8 cellular contexts compared by ENCODE assay signal in genomic region chr1:32246888-32247273, GRCh38. TPM values are rescaled to one million over a fixed set of nuclear protein-coding genes. Genes with fewer than 3 reads are reported as not detected.
DNase-seq lines count a peak whose midpoint lies in the region; ATAC-seq and TF ChIP-seq lines count a peak whose summit lies in the region.

Gene FAM167B (plus strand): TSS chr1:32247222. CDS start chr1:32247422, 200 bp downstream.

- ATAC-seq in left cardiac atrium (peak; percentile 45 to 60), HG02840 (IDR thresholded peaks at IDR 0.05; ENCODE audit: low FRiP score, unreplicated experiment) (no peak)
- ATAC-seq in stimulated activated effector memory CD8-positive, alpha-beta T cell treated with anti-CD3 and anti-CD28 coated beads, Interleukin-12 subunit alpha, Interleukin-12 subunit beta, amount 100 ng/mL, for 72 hours: no peak

- no peak within 1 kb of the TSS for H2BK20ac ChIP-seq in H9 (ENCODE audit: low read depth, low read length, poor library complexity, severe bottlenecking)

- peak within 1 kb of the TSS; percentile 23 to 65 (median 39); a peak in 3 of 7 replicates for H3K27ac Mint-ChIP-seq in H9
- peak within 1 kb of the TSS; percentile 95 for H3K27ac Mint-ChIP-seq in activated naive CD8-positive, alpha-beta T cell
- H3K27ac Mint-ChIP-seq in stimulated activated effector memory CD8-positive, alpha-beta T cell treated with anti-CD3 and anti-CD28 coated beads, Interleukin-12 subunit alpha, Interleukin-12 subunit beta, amount 100 ng/mL, for 72 hours: peak within 1 kb of the TSS; percentile 96

- intact Hi-C loops in left cardiac atrium (cut with DNase I): loop anchor here in 1 of 2 donors (10.0 kb wide), 1 partner anchor 48 kb away; the partner anchor contains the start of gene HDAC1

- H2BK12ac ChIP-seq in H9 (ENCODE audit: insufficient read length, low read depth, low read length): no peak within 1 kb of the TSS

- peaks cover 6% of the 10 kb centered on the region for H3K27me3 Mint-ChIP-seq in H9 (ENCODE audit: low read depth)
- no peaks in the 10 kb centered on the region for H3K27me3 Mint-ChIP-seq in activated naive CD8-positive, alpha-beta T cell

- no peak within 1 kb of the TSS for H4K8ac ChIP-seq in H9 (replicated peaks; ENCODE audit: insufficient read length, low read depth, low read length)

- H3K23me2 ChIP-seq in H9 (ENCODE audit: insufficient read length, low read depth, low read length, poor library complexity, severe bottlenecking): no peaks in the 10 kb centered on the region

- no peak within 1 kb of the TSS for H2AFZ ChIP-seq in H9 (ENCODE audit: low read length)

- no peak within 1 kb of the TSS for H3K14ac ChIP-seq in H9 (ENCODE audit: insufficient read depth, low read length)

- H3K27me3 ChIP-seq in H9 (ENCODE audit: insufficient read depth, low read length): no peaks in the 10 kb centered on the region

- H3K36me3 Mint-ChIP-seq in H9 (ENCODE audit: insufficient read depth in 1 of 3, low read depth in 3 of 3): no peaks in the 10 kb centered on the region
- peaks cover 2% of the 10 kb centered on the region for H3K36me3 Mint-ChIP-seq in activated naive CD8-positive, alpha-beta T cell
- H3K36me3 Mint-ChIP-seq in stimulated activated effector memory CD8-positive, alpha-beta T cell treated with anti-CD3 and anti-CD28 coated beads, Interleukin-12 subunit alpha, Interleukin-12 subunit beta, amount 100 ng/mL, for 72 hours: peaks cover 23% of the 10 kb centered on the region

- no CpG with 5 or more reads among the region's 3 CpGs for WGBS in H9 (ENCODE audit: extremely low coverage, insufficient read length, low lambda C conversion rate)

- TF ChIP-seq CTCF in H9 (conservative IDR thresholded peaks at IDR 0.05): no peak

- H2BK120ac ChIP-seq in H9 (ENCODE audit: low read depth, low read length, poor library complexity, severe bottlenecking): no peak within 1 kb of the TSS

- no peak within 1 kb of the TSS for H3K27ac ChIP-seq in H9 (ENCODE audit: insufficient read length, low read depth, low read length)

- no peak within 1 kb of the TSS for H4K5ac ChIP-seq in H9 (ENCODE audit: insufficient read length, low read depth, low read length)

- no peak within 1 kb of the TSS for H3K4me2 ChIP-seq in H9 (ENCODE audit: insufficient read depth, insufficient read length, low read length)

- H3K18ac ChIP-seq in H9 (ENCODE audit: insufficient read length, low read depth, low read length): no peak within 1 kb of the TSS

- no peak within 1 kb of the TSS for H3K56ac ChIP-seq in H9 (ENCODE audit: insufficient read length, low read depth, low read length)

- no peak within 1 kb of the TSS for H3K9ac ChIP-seq in H9 (ENCODE audit: extremely low read depth, insufficient read length, low read length)

- H2BK15ac ChIP-seq in H9 (ENCODE audit: low read depth, low read length): no peak within 1 kb of the TSS

- no peak within 1 kb of the TSS for H3K4ac ChIP-seq in H9 (ENCODE audit: low read depth, low read length)

- H3K4me1 ChIP-seq in H9 (ENCODE audit: insufficient read depth, low read length): peaks cover 4% of the 10 kb centered on the region; the same call in 1 of the 2 replicates

- peaks cover 28 to 34% of the 10 kb centered on the region in 2 experiments for H3K4me1 Mint-ChIP-seq in H9
- H3K4me1 Mint-ChIP-seq in activated naive CD8-positive, alpha-beta T cell (ENCODE audit: low read depth): peaks cover 53% of the 10 kb centered on the region
- peaks cover 57% of the 10 kb centered on the region for H3K4me1 Mint-ChIP-seq in stimulated activated effector memory CD8-positive, alpha-beta T cell treated with anti-CD3 and anti-CD28 coated beads, Interleukin-12 subunit alpha, Interleukin-12 subunit beta, amount 100 ng/mL, for 72 hours

- DNase-seq in H9 (no peak), left cardiac atrium (peak; percentile 72), AML-193 (lab: John Stamatoyannopoulos, UW) (no peak), SW 1271 (lab: John Stamatoyannopoulos, UW) (no peak)
- DNase-seq in stimulated activated effector memory CD8-positive, alpha-beta T cell treated with anti-CD3 and anti-CD28 coated beads, Interleukin-12 subunit alpha, Interleukin-12 subunit beta, amount 100 ng/mL, for 72 hours (ENCODE audit: low spot score in 2 of 2): no peak
- DNase-seq in activated CD4-positive, CD25-positive, alpha-beta regulatory T cell treated with anti-CD3 and anti-CD28 coated beads, Interleukin-2, amount 50 U/mL, for 72 hours: no peak

- H2BK5ac ChIP-seq in H9 (ENCODE audit: insufficient read length, low read length): no peak within 1 kb of the TSS

- H4K91ac ChIP-seq in H9 (ENCODE audit: insufficient read length, low read depth, low read length): no peak within 1 kb of the TSS

- H3K9me3 ChIP-seq in H9 (ENCODE audit: control insufficient read depth, low read depth, low read length): no peaks in the 10 kb centered on the region

- H2AK5ac ChIP-seq in H9 (ENCODE audit: insufficient read length, low read length): no peak within 1 kb of the TSS

- H4K20me1 ChIP-seq in H9 (ENCODE audit: control insufficient read depth, insufficient read depth, insufficient read length): no peaks in the 10 kb centered on the region

- no peaks in the 10 kb centered on the region for H3K9me3 Mint-ChIP-seq in H9
- no peaks in the 10 kb centered on the region for H3K9me3 Mint-ChIP-seq in activated naive CD8-positive, alpha-beta T cell (ENCODE audit: low read depth)
- H3K9me3 Mint-ChIP-seq in stimulated activated effector memory CD8-positive, alpha-beta T cell treated with anti-CD3 and anti-CD28 coated beads, Interleukin-12 subunit alpha, Interleukin-12 subunit beta, amount 100 ng/mL, for 72 hours: no peaks in the 10 kb centered on the region

- H3T11ph ChIP-seq in H9 (ENCODE audit: low read length): no peak within 1 kb of the TSS

- H3K4me3 Mint-ChIP-seq in H9: peak within 1 kb of the TSS in 1 of 2 experiments; percentile 47; a peak in 2 of 5 replicates
- H3K4me3 Mint-ChIP-seq in activated naive CD8-positive, alpha-beta T cell: peak within 1 kb of the TSS; percentile 69
- peak within 1 kb of the TSS; percentile 95 for H3K4me3 Mint-ChIP-seq in stimulated activated effector memory CD8-positive, alpha-beta T cell treated with anti-CD3 and anti-CD28 coated beads, Interleukin-12 subunit alpha, Interleukin-12 subunit beta, amount 100 ng/mL, for 72 hours

- H3K79me1 ChIP-seq in H9 (ENCODE audit: insufficient read depth, low read depth, low read length, poor library complexity, severe bottlenecking): no peaks in the 10 kb centered on the region

- H3K23ac ChIP-seq in H9 (ENCODE audit: insufficient read length, low read depth, low read length): no peak within 1 kb of the TSS

- no peaks in the 10 kb centered on the region for H3K79me2 ChIP-seq in H9 (ENCODE audit: insufficient read depth, low read length)

RNA-seq across cellular contexts. Expression of gene FAM167B, which starts in this region (rescaled TPM):
- total RNA-seq in H9 (2021): 1.5 and 2.1 TPM in 2 replicates
- 1 to 10 TPM; 5.5 to 9.8 TPM for total RNA-seq in left cardiac atrium

Comparison
In these comparisons a context has a peak if more than half of its experiments do, and no peak if none do; other contexts are left out.
1. H3K27ac Mint-ChIP-seq: peak in every context shown above with its lines; median percentile 96 in stimulated activated effector memory CD8-positive, alpha-beta T cell treated with anti-CD3 and anti-CD28 coated beads, Interleukin-12 subunit alpha, Interleukin-12 subunit beta, amount 100 ng/mL, for 72 hours; 95 in activated naive CD8-positive, alpha-beta T cell; 39 in H9.
2. ATAC-seq: peak in left cardiac atrium (2 of 2); none in stimulated activated effector memory CD8-positive, alpha-beta T cell treated with anti-CD3 and anti-CD28 coated beads, Interleukin-12 subunit alpha, Interleukin-12 subunit beta, amount 100 ng/mL, for 72 hours (single experiment) and HG02840 (single experiment).